ENCODE assay signal across 2 cellular contexts in the genomic region with DNA sequence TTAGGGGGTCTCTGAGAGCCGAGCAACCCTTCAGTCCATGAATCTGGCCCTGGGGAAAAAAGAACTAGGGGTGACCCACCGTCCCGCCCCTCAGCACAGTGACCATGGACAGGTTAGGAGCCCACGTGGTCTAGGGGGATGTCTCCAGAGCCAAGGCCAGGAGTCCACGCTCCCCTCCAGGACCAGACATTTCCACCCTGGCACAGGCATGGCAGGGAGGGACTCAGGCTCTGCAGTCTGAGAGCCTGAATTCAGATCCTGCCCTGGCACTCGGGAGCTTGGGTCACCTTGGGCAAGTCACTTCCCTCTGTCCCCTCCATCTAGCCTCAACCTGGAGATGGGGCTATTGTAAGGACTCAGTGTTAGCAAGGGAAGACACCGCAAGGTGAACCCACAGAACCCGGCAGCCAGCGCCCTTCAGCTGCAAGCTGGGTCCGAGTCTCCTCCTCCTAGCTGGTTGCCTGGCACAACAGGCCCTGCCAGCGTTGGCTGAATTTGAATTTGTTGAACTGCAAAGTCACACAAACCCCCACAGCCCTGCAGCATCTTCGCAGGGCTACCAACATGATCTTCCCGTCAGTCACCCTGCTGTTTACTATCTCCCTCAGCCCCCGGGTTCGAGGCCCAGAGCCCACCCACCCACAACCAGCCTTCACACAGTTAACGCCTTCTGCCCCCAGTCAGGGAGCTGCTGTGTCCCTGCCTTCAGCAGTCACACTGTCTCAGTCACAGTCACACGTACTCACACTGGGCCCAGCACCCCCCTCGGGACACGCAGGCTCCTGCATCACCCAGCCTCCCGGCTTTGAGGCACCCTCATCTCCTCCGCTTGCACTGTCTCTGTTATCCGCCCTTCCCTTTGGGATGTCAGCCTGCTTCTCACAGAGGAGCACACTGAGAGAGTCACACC.
TF ChIP-seq lines count a peak whose summit lies in the region.

No MANE protein-coding gene starts in this region.

TF ChIP-seq in HepG2, 621 proteins besides CTCF, POLR2A, EP300 and RAD21:
- TF ChIP-seq SAP130 (CRISPR knock-in tag; IDR thresholded peaks at IDR 0.05; ENCODE audit: low read depth) = 0 out of 2 replicates have a peak, but pooled peaks have one; percentile 2
- TF ChIP-seq KDM2A (CRISPR knock-in tag; IDR thresholded peaks at IDR 0.05; ENCODE audit: borderline replicate concordance, low read depth) = peak; percentile 34; the same call in 1 of the 2 replicates
- TF ChIP-seq SIN3A (IDR thresholded peaks at IDR 0.05; ENCODE audit: borderline replicate concordance, low read depth, low read length) = peak; percentile 19; the same call in 1 of the 2 replicates
- no peak; the same call in 1 of the 2 replicates for TF ChIP-seq ZC3H13 (CRISPR knock-in tag; IDR thresholded peaks at IDR 0.05)
- TF ChIP-seq LCORL (IDR thresholded peaks at IDR 0.05) = no peak
- TF ChIP-seq LCORL (CRISPR knock-in tag; IDR thresholded peaks at IDR 0.05) = 0 out of 2 replicates have a peak, but pooled peaks have one; percentile 42
- TF ChIP-seq MYC (CRISPR knock-in tag; IDR thresholded peaks at IDR 0.05; ENCODE audit: borderline replicate concordance) = peak; percentile 55
- peak; percentile 38; the same call in 1 of the 3 replicates for TF ChIP-seq MXI1 (IDR thresholded peaks at IDR 0.05; ENCODE audit: borderline replicate concordance, low read depth, low read length)
- TF ChIP-seq ZNF768 (CRISPR knock-in tag; IDR thresholded peaks at IDR 0.05) = no peak
- TF ChIP-seq, protein P1, sequence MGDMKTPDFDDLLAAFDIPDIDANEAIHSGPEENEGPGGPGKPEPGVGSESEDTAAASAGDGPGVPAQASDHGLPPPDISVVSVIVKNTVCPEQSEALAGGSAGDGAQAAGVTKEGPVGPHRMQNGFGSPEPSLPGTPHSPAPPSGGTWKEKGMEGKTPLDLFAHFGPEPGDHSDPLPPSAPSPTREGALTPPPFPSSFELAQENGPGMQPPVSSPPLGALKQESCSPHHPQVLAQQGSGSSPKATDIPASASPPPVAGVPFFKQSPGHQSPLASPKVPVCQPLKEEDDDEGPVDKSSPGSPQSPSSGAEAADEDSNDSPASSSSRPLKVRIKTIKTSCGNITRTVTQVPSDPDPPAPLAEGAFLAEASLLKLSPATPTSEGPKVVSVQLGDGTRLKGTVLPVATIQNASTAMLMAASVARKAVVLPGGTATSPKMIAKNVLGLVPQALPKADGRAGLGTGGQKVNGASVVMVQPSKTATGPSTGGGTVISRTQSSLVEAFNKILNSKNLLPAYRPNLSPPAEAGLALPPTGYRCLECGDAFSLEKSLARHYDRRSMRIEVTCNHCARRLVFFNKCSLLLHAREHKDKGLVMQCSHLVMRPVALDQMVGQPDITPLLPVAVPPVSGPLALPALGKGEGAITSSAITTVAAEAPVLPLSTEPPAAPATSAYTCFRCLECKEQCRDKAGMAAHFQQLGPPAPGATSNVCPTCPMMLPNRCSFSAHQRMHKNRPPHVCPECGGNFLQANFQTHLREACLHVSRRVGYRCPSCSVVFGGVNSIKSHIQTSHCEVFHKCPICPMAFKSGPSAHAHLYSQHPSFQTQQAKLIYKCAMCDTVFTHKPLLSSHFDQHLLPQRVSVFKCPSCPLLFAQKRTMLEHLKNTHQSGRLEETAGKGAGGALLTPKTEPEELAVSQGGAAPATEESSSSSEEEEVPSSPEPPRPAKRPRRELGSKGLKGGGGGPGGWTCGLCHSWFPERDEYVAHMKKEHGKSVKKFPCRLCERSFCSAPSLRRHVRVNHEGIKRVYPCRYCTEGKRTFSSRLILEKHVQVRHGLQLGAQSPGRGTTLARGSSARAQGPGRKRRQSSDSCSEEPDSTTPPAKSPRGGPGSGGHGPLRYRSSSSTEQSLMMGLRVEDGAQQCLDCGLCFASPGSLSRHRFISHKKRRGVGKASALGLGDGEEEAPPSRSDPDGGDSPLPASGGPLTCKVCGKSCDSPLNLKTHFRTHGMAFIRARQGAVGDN (CRISPR knock-in tag; IDR thresholded peaks at IDR 0.05) = peak; percentile 60
- no peak for TF ChIP-seq ZNF101 (CRISPR knock-in tag; IDR thresholded peaks at IDR 0.05; ENCODE audit: borderline replicate concordance, low read depth)
- TF ChIP-seq, protein P2, sequence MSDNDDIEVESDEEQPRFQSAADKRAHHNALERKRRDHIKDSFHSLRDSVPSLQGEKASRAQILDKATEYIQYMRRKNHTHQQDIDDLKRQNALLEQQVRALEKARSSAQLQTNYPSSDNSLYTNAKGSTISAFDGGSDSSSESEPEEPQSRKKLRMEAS (IDR thresholded peaks at IDR 0.05) = peak; percentile 63

TF ChIP-seq in neural cell, 6 proteins besides CTCF, POLR2A, EP300 and RAD21:
- TF ChIP-seq POLR2AphosphoS5 (IDR thresholded peaks at IDR 0.05) = no peak
- TF ChIP-seq SMC3 (conservative IDR thresholded peaks at IDR 0.05; ENCODE audit: poor library complexity) = no peak
- TF ChIP-seq TAF1 (IDR thresholded peaks at IDR 0.05; ENCODE audit: low read depth) = no peak
- TF ChIP-seq, protein P3, sequence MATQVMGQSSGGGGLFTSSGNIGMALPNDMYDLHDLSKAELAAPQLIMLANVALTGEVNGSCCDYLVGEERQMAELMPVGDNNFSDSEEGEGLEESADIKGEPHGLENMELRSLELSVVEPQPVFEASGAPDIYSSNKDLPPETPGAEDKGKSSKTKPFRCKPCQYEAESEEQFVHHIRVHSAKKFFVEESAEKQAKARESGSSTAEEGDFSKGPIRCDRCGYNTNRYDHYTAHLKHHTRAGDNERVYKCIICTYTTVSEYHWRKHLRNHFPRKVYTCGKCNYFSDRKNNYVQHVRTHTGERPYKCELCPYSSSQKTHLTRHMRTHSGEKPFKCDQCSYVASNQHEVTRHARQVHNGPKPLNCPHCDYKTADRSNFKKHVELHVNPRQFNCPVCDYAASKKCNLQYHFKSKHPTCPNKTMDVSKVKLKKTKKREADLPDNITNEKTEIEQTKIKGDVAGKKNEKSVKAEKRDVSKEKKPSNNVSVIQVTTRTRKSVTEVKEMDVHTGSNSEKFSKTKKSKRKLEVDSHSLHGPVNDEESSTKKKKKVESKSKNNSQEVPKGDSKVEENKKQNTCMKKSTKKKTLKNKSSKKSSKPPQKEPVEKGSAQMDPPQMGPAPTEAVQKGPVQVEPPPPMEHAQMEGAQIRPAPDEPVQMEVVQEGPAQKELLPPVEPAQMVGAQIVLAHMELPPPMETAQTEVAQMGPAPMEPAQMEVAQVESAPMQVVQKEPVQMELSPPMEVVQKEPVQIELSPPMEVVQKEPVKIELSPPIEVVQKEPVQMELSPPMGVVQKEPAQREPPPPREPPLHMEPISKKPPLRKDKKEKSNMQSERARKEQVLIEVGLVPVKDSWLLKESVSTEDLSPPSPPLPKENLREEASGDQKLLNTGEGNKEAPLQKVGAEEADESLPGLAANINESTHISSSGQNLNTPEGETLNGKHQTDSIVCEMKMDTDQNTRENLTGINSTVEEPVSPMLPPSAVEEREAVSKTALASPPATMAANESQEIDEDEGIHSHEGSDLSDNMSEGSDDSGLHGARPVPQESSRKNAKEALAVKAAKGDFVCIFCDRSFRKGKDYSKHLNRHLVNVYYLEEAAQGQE (IDR thresholded peaks at IDR 0.05; ENCODE audit: borderline replicate concordance) = no peak
- no peak for TF ChIP-seq MXI1 (conservative IDR thresholded peaks at IDR 0.05; ENCODE audit: poor library complexity, severe bottlenecking)
- no peak for TF ChIP-seq EZH2 (IDR thresholded peaks at IDR 0.05; ENCODE audit: borderline replicate concordance, insufficient read depth, low read length, poor library complexity, severe bottlenecking)
